Comparison of ENCODE assay signal across 26 cellular contexts in the genomic region with DNA sequence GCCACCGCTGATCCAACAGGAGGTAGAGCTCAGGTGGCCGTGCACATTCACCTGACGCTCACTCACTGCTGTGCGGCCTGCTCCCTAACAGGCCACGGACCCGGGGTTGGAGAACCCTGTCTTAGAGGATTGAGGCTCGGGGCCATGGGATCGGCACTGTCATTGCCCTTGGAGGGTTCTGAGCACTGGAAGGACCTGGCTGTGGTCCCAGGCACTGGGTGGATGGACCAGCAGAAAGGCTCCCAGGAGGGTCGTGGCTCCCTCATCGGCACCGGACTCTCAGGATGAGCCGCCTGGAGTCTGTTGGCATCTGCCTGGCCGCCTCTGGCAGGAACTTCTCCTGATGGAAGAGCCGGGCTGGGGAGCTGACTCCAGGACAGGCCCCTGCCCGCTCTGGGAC. TPM values are rescaled to one million over a fixed set of nuclear protein-coding genes. Genes with fewer than 3 reads are reported as not detected.
DNase-seq lines count a peak whose midpoint lies in the region; ATAC-seq and TF ChIP-seq lines count a peak whose summit lies in the region.
"Had no signal": no experiment of that assay in that cellular context is flagged by ENCODE, and none has a peak within 500 bp of the region (broad histone marks: within the 10 kb centered on the region; RNA-seq: fewer than 3 reads in every experiment).

No MANE protein-coding gene starts in this region.

- H3K4me1 Mint-ChIP-seq in activated B cell treated with CpG ODN at 0.5 μM for 24 hours, result peaks cover 26% of the 10 kb centered on the region

- no peak overlapping the region for H4K8ac ChIP-seq in neuronal stem cell (ENCODE audit: low read depth, low read length)

- H3K36me3 Mint-ChIP-seq in activated B cell treated with CpG ODN at 0.5 μM for 24 hours (ENCODE audit: low read depth), result peaks cover 12% of the 10 kb centered on the region

- peak overlapping the region; percentile 33 for H3K18ac ChIP-seq in neuronal stem cell (ENCODE audit: low read length)

- no peak overlapping the region for H3K14ac ChIP-seq in neuronal stem cell (ENCODE audit: low read length)

- H3K4me2 ChIP-seq in neuronal stem cell (ENCODE audit: insufficient read depth, low read length, poor library complexity, severe bottlenecking), result no peak overlapping the region
- H3K4me2 ChIP-seq: KMS-11, PC-9 had no signal

- no peak for ATAC-seq in left ventricle myocardium superior
- ATAC-seq in activated B cell treated with CpG ODN at 0.5 μM for 24 hours (ENCODE audit: low read depth), result no peak
- no peak for ATAC-seq in GM18517 (IDR thresholded peaks at IDR 0.05; ENCODE audit: unreplicated experiment)
- ATAC-seq: GM12878 had no signal

- no peak overlapping the region for H2BK12ac ChIP-seq in neuronal stem cell (ENCODE audit: low read length)

- H3K79me1 ChIP-seq in neuronal stem cell (ENCODE audit: low read depth, low read length), result no peaks in the 10 kb centered on the region

- peak; percentile 68 for DNase-seq in cardiac septum (ENCODE audit: low spot score)
- no peak for DNase-seq in left ventricle myocardium superior
- peak; percentile 9 for DNase-seq in activated B cell treated with CpG ODN at 0.5 μM for 24 hours
- DNase-seq in neuronal stem cell (ENCODE audit: low spot score), result no peak
- DNase-seq in activated CD4-positive, alpha-beta T cell treated with anti-CD3 and anti-CD28 coated beads, Interleukin-2, amount 50 U/mL, for 1 hour, result no peak
- no peak for DNase-seq in GM10248 (ENCODE audit: extremely low spot score)
- DNase-seq: C1 segment of cervical spinal cord; CD4-positive, alpha-beta memory T cell; COR-L47; HCEC 1CT; NCI-H1694; NCI-H2029 treated with DMSO at 0.1 percent for 48 hours; NCI-H446 treated with DMSO at 0.1 percent for 48 hours; NCI-H526; NCI-H82; NK-92 treated with Interleukin-12 subunit alpha and Interleukin-12 subunit beta, amount 100 ng/mL, for 24 hours; PC-9; RPMI8226; SIG-M5 had no signal

- H3K9me3 ChIP-seq in neuronal stem cell (replicated peaks in 1 of 2; ENCODE audit: control insufficient read depth in 2 of 2, insufficient read depth in 1 of 2, low read depth in 1 of 2, low read length in 2 of 2), result no peaks in the 10 kb centered on the region

- no peak overlapping the region for H2BK15ac ChIP-seq in neuronal stem cell (ENCODE audit: low read length)

- no peak overlapping the region for H3K27ac ChIP-seq in neuronal stem cell (replicated peaks; ENCODE audit: low read length)
- H3K27ac ChIP-seq: KMS-11, PC-9, SK-N-MC had no signal

- no CpG with 5 or more reads among the region's 15 CpGs for WGBS in neuronal stem cell (ENCODE audit: extremely low coverage in 2 of 2, insufficient read length in 2 of 2, insufficient replicate concordance in 1 of 2), 2 donors

- H2AFZ ChIP-seq in neuronal stem cell (ENCODE audit: low read length), result no peak overlapping the region
- H2AFZ ChIP-seq: PC-9 had no signal

- no peak overlapping the region for H2BK120ac ChIP-seq in neuronal stem cell (ENCODE audit: low read depth, low read length)

- H4K91ac ChIP-seq in neuronal stem cell (ENCODE audit: low read depth, low read length, poor library complexity), result no peak overlapping the region

- peaks cover 2% of the 10 kb centered on the region for H3K9me3 Mint-ChIP-seq in activated B cell treated with CpG ODN at 0.5 μM for 24 hours
- H3K9me3 Mint-ChIP-seq: CD4-positive, alpha-beta memory T cell had no signal

- intact Hi-C loops in cardiac septum (cut with DNase I), result no loop called here
- intact Hi-C loops in left ventricle myocardium superior (cut with micrococcal nuclease), result no loop called here
- intact Hi-C loops in activated B cell treated with CpG ODN at 0.5 μM for 24 hours (cut with micrococcal nuclease), result no loop called here

- no peak overlapping the region for H3K9ac ChIP-seq in neuronal stem cell (ENCODE audit: low read depth, low read length, poor library complexity)
- H3K9ac ChIP-seq: KMS-11 had no signal

- H3K27ac Mint-ChIP-seq in activated B cell treated with CpG ODN at 0.5 μM for 24 hours, result no peak overlapping the region
- H3K27ac Mint-ChIP-seq: IgD-negative memory B cell had no signal

- no peak overlapping the region for H3K4me3 ChIP-seq in neuronal stem cell (ENCODE audit: low read length in 2 of 2)
- H3K4me3 ChIP-seq: GM12878, PC-9, SK-N-MC had no signal

- POLR2A ChIA-PET in activated B cell treated with CpG ODN at 0.5 μM for 24 hours (lab: Charles Lee) (no interaction called here), GM10248 (lab: Yijun Ruan, JAX) (no interaction called here)

- H3K4me3 Mint-ChIP-seq in activated B cell treated with CpG ODN at 0.5 μM for 24 hours, result no peak overlapping the region
- H3K4me3 Mint-ChIP-seq: CD4-positive, alpha-beta memory T cell had no signal

- TF ChIP-seq CTCF in activated B cell treated with CpG ODN at 0.5 μM for 24 hours (IDR thresholded peaks at IDR 0.05) (no peak), GM10248 (IDR thresholded peaks at IDR 0.05; ENCODE audit: control extremely low read depth, extremely low read depth, low read depth, missing control alignments) (no peak)

- peak overlapping the region; percentile 44 for H3K23ac ChIP-seq in neuronal stem cell (ENCODE audit: low read depth, low read length, poor library complexity)

- no peak overlapping the region for H3K4ac ChIP-seq in neuronal stem cell (ENCODE audit: low read length)

- H3K27me3 Mint-ChIP-seq in activated B cell treated with CpG ODN at 0.5 μM for 24 hours, result no peaks in the 10 kb centered on the region
- H3K27me3 Mint-ChIP-seq: CD4-positive, alpha-beta memory T cell; IgD-negative memory B cell had no signal

- no peaks in the 10 kb centered on the region for H3K4me1 ChIP-seq in neuronal stem cell (ENCODE audit: control insufficient read depth in 2 of 2, insufficient read depth in 1 of 2, low read depth in 1 of 2, low read length in 2 of 2)

- H2AK5ac ChIP-seq in neuronal stem cell (ENCODE audit: low read depth, low read length), result peak overlapping the region; percentile 25

- H3K36me3 ChIP-seq in neuronal stem cell (replicated peaks in 1 of 2; ENCODE audit: control insufficient read depth in 2 of 2, insufficient read depth in 2 of 2, low read length in 2 of 2), result no peaks in the 10 kb centered on the region

- H2BK5ac ChIP-seq in neuronal stem cell (ENCODE audit: low read length), result no peak overlapping the region

- CTCF ChIA-PET in activated B cell treated with CpG ODN at 0.5 μM for 24 hours (lab: Charles Lee) (no interaction called here), GM10248 (lab: Yijun Ruan, JAX) (interaction anchor here (1.5 to 1.6 kb wide), 2 partner anchors 30 to 81 kb away, joined by 4 to 6 read pairs; no protein-coding TSS in a partner anchor)

- H3K27me3 ChIP-seq in neuronal stem cell (ENCODE audit: control insufficient read depth in 3 of 3, insufficient read depth in 3 of 3, low read depth in 1 of 3, low read length in 3 of 3), result peaks cover 4 to 58% (median 17%) of the 10 kb centered on the region in 3 experiments

RNA-seq across cellular contexts. Expression of gene KCNQ1, which starts 6.5 kb away (rescaled TPM):
- total RNA-seq in cardiac septum, result 43.0 TPM
- 49.7 TPM for total RNA-seq in left ventricle myocardium superior
- total RNA-seq in activated B cell treated with CpG ODN at 0.5 μM for 24 hours, result 6.5 and 8.6 TPM in 2 replicates
- 1.2 TPM for polyA plus RNA-seq in neuronal stem cell (2013, experiment 1 of 2)
- polyA plus RNA-seq in neuronal stem cell (2013, experiment 2 of 2), result 1.1 TPM
- total RNA-seq: A673, PC-9 had no signal

RNA-seq across cellular contexts. Expression of gene TRPM5, which starts 7.0 kb away (rescaled TPM):
- total RNA-seq in cardiac septum (not detected), left ventricle myocardium superior (not detected), activated B cell treated with CpG ODN at 0.5 μM for 24 hours (not detected in 2 replicates)
- polyA plus RNA-seq in neuronal stem cell (2013, experiment 1 of 2), result 0.01 TPM
- polyA plus RNA-seq in neuronal stem cell (2013, experiment 2 of 2), result 0.01 TPM
- total RNA-seq: A673, GM12878, H1, PC-9 had no signal
- polyA plus RNA-seq: CD4-positive, alpha-beta memory T cell; GM12878; IgD-negative memory B cell had no signal

RNA-seq across cellular contexts. Expression of gene TSSC4, which starts 50.8 kb away (rescaled TPM):
- 36.2 TPM for total RNA-seq in cardiac septum
- total RNA-seq in left ventricle myocardium superior, result 34.8 TPM
- total RNA-seq in activated B cell treated with CpG ODN at 0.5 μM for 24 hours, result 59.4 and 59.7 TPM in 2 replicates
- 50.8 TPM for polyA plus RNA-seq in neuronal stem cell (2013, experiment 1 of 2)
- polyA plus RNA-seq in neuronal stem cell (2013, experiment 2 of 2), result 54.1 TPM

Comparison
In these comparisons a context has a peak if more than half of its experiments do, and no peak if none do; other contexts are left out.
1. DNase-seq: peak in cardiac septum (single experiment) and activated B cell treated with CpG ODN at 0.5 μM for 24 hours (single experiment); none in left ventricle myocardium superior (single experiment), neuronal stem cell (single experiment), activated CD4-positive, alpha-beta T cell treated with anti-CD3 and anti-CD28 coated beads, Interleukin-2, amount 50 U/mL, for 1 hour (single experiment) and GM10248 (single experiment).